ENCODE assay signal across 12 cellular contexts in genomic region chr18:60910534-60910933, GRCh38.
"Had no signal": no experiment of that assay in that cellular context is flagged by ENCODE, and none has a peak within 500 bp of the region (broad histone marks: within the 10 kb centered on the region; RNA-seq: fewer than 3 reads in every experiment).

No MANE protein-coding gene starts in this region.

- H3K4me3 ChIP-seq: heart left ventricle, left lung, thyroid gland had no signal

- DNase-seq: activated CD4-positive, alpha-beta T cell treated with anti-CD3 and anti-CD28 coated beads, Interleukin-2, amount 50 U/mL, for 1 hour; dermis blood vessel endothelial cell; heart left ventricle; islet precursor cell; left lung; nephron progenitor cell; stimulated activated CD4-positive, alpha-beta T cell treated with anti-CD3 and anti-CD28 coated beads, Interleukin-15, amount 100 ng/mL, for 24 hours; stimulated activated CD4-positive, alpha-beta T cell treated with anti-CD3 and anti-CD28 coated beads, Interleukin-4, amount 100 ng/mL, for 24 hours; stimulated activated naive CD8-positive, alpha-beta T cell treated with anti-CD3 and anti-CD28 coated beads, Interleukin-15, amount 100 ng/mL, for 72 hours; T-helper 17 cell; thyroid gland had no signal

- H3K27me3 ChIP-seq: heart left ventricle, left lung, thyroid gland had no signal

- ATAC-seq: activated naive CD4-positive, alpha-beta T cell treated with anti-CD3 and anti-CD28 coated beads, Interleukin-2, amount 50 U/mL, for 72 hours; left lung; stimulated activated naive CD8-positive, alpha-beta T cell treated with anti-CD3 and anti-CD28 coated beads, Interleukin-15, amount 100 ng/mL, for 72 hours; T-helper 17 cell had no signal

- H3K4me1 ChIP-seq: left lung, thyroid gland had no signal

- H3K9me3 ChIP-seq: heart left ventricle, left lung, thyroid gland had no signal

- H3K36me3 ChIP-seq: heart left ventricle, left lung, thyroid gland had no signal

- H3K27ac ChIP-seq: heart left ventricle, left lung, thyroid gland had no signal
